1 cellular context compared by ENCODE assay signal in the genomic region with DNA sequence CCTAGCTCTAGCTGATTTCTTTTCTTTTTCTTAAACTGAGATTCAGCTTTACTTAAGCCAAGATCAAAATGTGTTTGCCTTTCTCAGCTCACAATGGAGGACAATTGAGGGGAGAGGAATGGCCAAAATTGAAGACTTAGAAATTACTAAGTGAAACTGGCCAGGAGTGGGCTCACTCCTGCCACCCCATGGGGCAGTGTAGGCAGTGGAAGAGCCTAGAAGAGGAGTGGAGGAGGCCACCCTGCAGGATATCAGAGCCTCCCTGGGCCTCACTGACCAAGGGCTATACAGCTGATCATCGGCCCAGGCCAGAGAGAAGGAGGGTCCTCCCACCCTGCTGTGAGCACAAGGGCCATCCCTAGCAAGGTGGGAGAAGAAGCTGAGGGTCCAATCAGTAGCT.
TF ChIP-seq lines count a peak whose summit lies in the region.

No MANE protein-coding gene starts in this region.

TF ChIP-seq in K562, 482 proteins besides CTCF, POLR2A, EP300 and RAD21 (continued from another document):
- TF ChIP-seq, protein P1, sequence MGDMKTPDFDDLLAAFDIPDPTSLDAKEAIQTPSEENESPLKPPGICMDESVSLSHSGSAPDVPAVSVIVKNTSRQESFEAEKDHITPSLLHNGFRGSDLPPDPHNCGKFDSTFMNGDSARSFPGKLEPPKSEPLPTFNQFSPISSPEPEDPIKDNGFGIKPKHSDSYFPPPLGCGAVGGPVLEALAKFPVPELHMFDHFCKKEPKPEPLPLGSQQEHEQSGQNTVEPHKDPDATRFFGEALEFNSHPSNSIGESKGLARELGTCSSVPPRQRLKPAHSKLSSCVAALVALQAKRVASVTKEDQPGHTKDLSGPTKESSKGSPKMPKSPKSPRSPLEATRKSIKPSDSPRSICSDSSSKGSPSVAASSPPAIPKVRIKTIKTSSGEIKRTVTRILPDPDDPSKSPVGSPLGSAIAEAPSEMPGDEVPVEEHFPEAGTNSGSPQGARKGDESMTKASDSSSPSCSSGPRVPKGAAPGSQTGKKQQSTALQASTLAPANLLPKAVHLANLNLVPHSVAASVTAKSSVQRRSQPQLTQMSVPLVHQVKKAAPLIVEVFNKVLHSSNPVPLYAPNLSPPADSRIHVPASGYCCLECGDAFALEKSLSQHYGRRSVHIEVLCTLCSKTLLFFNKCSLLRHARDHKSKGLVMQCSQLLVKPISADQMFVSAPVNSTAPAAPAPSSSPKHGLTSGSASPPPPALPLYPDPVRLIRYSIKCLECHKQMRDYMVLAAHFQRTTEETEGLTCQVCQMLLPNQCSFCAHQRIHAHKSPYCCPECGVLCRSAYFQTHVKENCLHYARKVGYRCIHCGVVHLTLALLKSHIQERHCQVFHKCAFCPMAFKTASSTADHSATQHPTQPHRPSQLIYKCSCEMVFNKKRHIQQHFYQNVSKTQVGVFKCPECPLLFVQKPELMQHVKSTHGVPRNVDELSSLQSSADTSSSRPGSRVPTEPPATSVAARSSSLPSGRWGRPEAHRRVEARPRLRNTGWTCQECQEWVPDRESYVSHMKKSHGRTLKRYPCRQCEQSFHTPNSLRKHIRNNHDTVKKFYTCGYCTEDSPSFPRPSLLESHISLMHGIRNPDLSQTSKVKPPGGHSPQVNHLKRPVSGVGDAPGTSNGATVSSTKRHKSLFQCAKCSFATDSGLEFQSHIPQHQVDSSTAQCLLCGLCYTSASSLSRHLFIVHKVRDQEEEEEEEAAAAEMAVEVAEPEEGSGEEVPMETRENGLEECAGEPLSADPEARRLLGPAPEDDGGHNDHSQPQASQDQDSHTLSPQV (IDR thresholded peaks at IDR 0.05): no peak
- TF ChIP-seq RFX7 (CRISPR knock-in tag; IDR thresholded peaks at IDR 0.05): no peak
- no peak for TF ChIP-seq ZFP1 (CRISPR knock-in tag; IDR thresholded peaks at IDR 0.05)
